12 cellular contexts compared by ENCODE assay signal in genomic region chr22:28894320-28894719, GRCh38. TPM values are rescaled to one million over a fixed set of nuclear protein-coding genes. Genes with fewer than 3 reads are reported as not detected.
DNase-seq lines count a peak whose midpoint lies in the region; ATAC-seq and TF ChIP-seq lines count a peak whose summit lies in the region.
"Had no signal": no experiment of that assay in that cellular context is flagged by ENCODE, and none has a peak within 500 bp of the region (broad histone marks: within the 10 kb centered on the region; RNA-seq: fewer than 3 reads in every experiment).

No MANE protein-coding gene starts in this region.

- DNase-seq in SIG-M5 treated with dmso at 0.1 percent for 504 hours (lab: John Stamatoyannopoulos, UW; ENCODE audit: unreplicated experiment), result peak; percentile 44
- no peak for DNase-seq in SIG-M5 (lab: John Stamatoyannopoulos, UW)
- DNase-seq in UCSD-AML1 (lab: John Stamatoyannopoulos, UW; ENCODE audit: unreplicated experiment), result peak; percentile 35
- peak; percentile 20 to 72 (median 54) for DNase-seq in heart left ventricle
- DNase-seq in upper lobe of right lung, result no peak
- no peak for DNase-seq in dedifferentiated amniotic fluid mesenchymal stem cell (ENCODE audit: extremely low spot score)
- no peak for DNase-seq in gastrocnemius medialis
- no peak for DNase-seq in activated CD4-positive, alpha-beta T cell treated with anti-CD3 and anti-CD28 coated beads for 1 hour
- DNase-seq: activated CD4-positive, alpha-beta T cell treated with anti-CD3 and anti-CD28 coated beads for 4 hours; activated naive CD4-positive, alpha-beta T cell treated with Interleukin-2 at 50 U/mL for 16 hours; SHP77 had no signal

- TF ChIP-seq POLR2A in heart left ventricle (IDR thresholded peaks at IDR 0.05), result no peak
- TF ChIP-seq POLR2A in gastrocnemius medialis (IDR thresholded peaks at IDR 0.05), result no peak

- 41 to 63% (median 49%) methylated on average over 8 of the region's 8 CpGs for WGBS in heart left ventricle, 4 donors

- peak overlapping the region in 8 of 12 donors; percentile 9 to 67 (median 32) for H3K27ac ChIP-seq in heart left ventricle
- no peak overlapping the region for H3K27ac ChIP-seq in upper lobe of right lung
- H3K27ac ChIP-seq in gastrocnemius medialis, result peak overlapping the region in 1 of 4 donors; percentile 9

- H3K36me3 ChIP-seq in heart left ventricle (no peaks in the 10 kb centered on the region), upper lobe of right lung (no peaks in the 10 kb centered on the region), gastrocnemius medialis (no peaks in the 10 kb centered on the region)

- intact Hi-C loops in heart left ventricle (cut with DNase I), result no loop called here
- intact Hi-C loops in upper lobe of right lung (cut with DNase I), result no loop called here
- intact Hi-C loops in gastrocnemius medialis (cut with DNase I; ENCODE audit: low total_unique reads), result loop anchor here (10.0 kb wide), 1 partner anchor 60 kb away; no protein-coding TSS in a partner anchor

- H3K27me3 ChIP-seq in heart left ventricle, result no peaks in the 10 kb centered on the region
- H3K27me3 ChIP-seq in upper lobe of right lung, result no peaks in the 10 kb centered on the region
- H3K27me3 ChIP-seq in gastrocnemius medialis, result no peaks in the 10 kb centered on the region

- no peaks in the 10 kb centered on the region for H3K9me3 ChIP-seq in heart left ventricle
- no peaks in the 10 kb centered on the region for H3K9me3 ChIP-seq in upper lobe of right lung
- no peaks in the 10 kb centered on the region for H3K9me3 ChIP-seq in gastrocnemius medialis

- ATAC-seq in heart left ventricle (peak; percentile 65 to 82 (median 78)), upper lobe of right lung (peak; percentile 45), gastrocnemius medialis (no peak)

- TF ChIP-seq CTCF in heart left ventricle (IDR thresholded peaks at IDR 0.05) (no peak), upper lobe of right lung (IDR thresholded peaks at IDR 0.05) (no peak), gastrocnemius medialis (IDR thresholded peaks at IDR 0.05 in 4 of 5, conservative IDR thresholded peaks at IDR 0.05 in 1 of 5) (no peak)

- peaks cover 0 to 29% (median 16%) of the 10 kb centered on the region in 12 donors for H3K4me1 ChIP-seq in heart left ventricle
- peaks cover 19% of the 10 kb centered on the region for H3K4me1 ChIP-seq in upper lobe of right lung
- H3K4me1 ChIP-seq in gastrocnemius medialis, result peaks cover 34 to 40% of the 10 kb centered on the region in 2 donors

- H3K4me3 ChIP-seq in heart left ventricle (no peak overlapping the region), upper lobe of right lung (no peak overlapping the region), gastrocnemius medialis (no peak overlapping the region)
- H3K4me3 ChIP-seq: skin epidermis had no signal

- in situ Hi-C loops in gastrocnemius medialis (cut with MboI; ENCODE audit: low sequenced_read_pairs in 4 of 4), result no loop called here

RNA-seq across cellular contexts. Expression of gene ZNRF3, which starts 10.9 kb away (rescaled TPM):
- total RNA-seq in heart left ventricle (1 to 10 TPM; 5.3 to 9.2 (median 7.3) TPM), upper lobe of right lung (15.8 TPM), gastrocnemius medialis (10 to 100 TPM in 3 of 4 donors, 1 to 10 TPM in 1; 7.8 to 19.1 (median 11.1) TPM)
- polyA plus RNA-seq in heart left ventricle, result 1 to 10 TPM; 1.8 to 6.2 TPM

Comparison
In these comparisons a context has a peak if more than half of its experiments do, and no peak if none do; other contexts are left out.
1. DNase-seq: peak in SIG-M5 treated with dmso at 0.1 percent for 504 hours (single experiment), UCSD-AML1 (single experiment) and heart left ventricle (5 of 5); none in SIG-M5 (single experiment), upper lobe of right lung (single experiment), dedifferentiated amniotic fluid mesenchymal stem cell (single experiment), gastrocnemius medialis (0 of 2) and activated CD4-positive, alpha-beta T cell treated with anti-CD3 and anti-CD28 coated beads for 1 hour (single experiment).
2. ATAC-seq: peak in heart left ventricle (4 of 4) and upper lobe of right lung (single experiment); none in gastrocnemius medialis (0 of 2).